In genomic region chr9:33506626-33507370, GRCh38 we compare ENCODE assay signal across 11 cellular contexts. TPM values are rescaled to one million over a fixed set of nuclear protein-coding genes. Genes with fewer than 3 reads are reported as not detected.
A peak's percentile ranks its signal among the peaks of the same experiment; 100 is the strongest.
DNase-seq lines count a peak whose midpoint lies in the region; ATAC-seq and FAIRE-seq lines count a peak whose summit lies in the region.
"Had no signal": no experiment of that assay in that cellular context is flagged by ENCODE, and none has a peak within 500 bp of the region (broad histone marks: within the 10 kb centered on the region; RNA-seq: fewer than 3 reads in every experiment).

No MANE protein-coding gene starts in this region.

- peak; percentile 41 for DNase-seq in stimulated activated CD4-positive, alpha-beta T cell treated with anti-CD3 and anti-CD28 coated beads, Interleukin-15, amount 100 ng/mL, for 24 hours
- no peak for DNase-seq in stimulated activated CD4-positive, alpha-beta T cell treated with anti-CD3 and anti-CD28 coated beads, Interleukin-2, amount 100 ng/mL, for 48 hours
- DNase-seq in left lobe of liver (ENCODE audit: low spot score) (no peak), NCI-H2196 treated with DMSO at 0.1 percent for 48 hours (lab: John Stamatoyannopoulos, UW; ENCODE audit: unreplicated experiment) (no peak), frontal cortex (ENCODE audit: low spot score in 2 of 2) (no peak)
- no peak for DNase-seq in activated CD8-positive, alpha-beta memory T cell treated with anti-CD3 and anti-CD28 coated beads for 24 hours
- DNase-seq: central memory CD4-positive, alpha-beta T cell; COR-L47; T-helper 1 cell had no signal

- H3K4me1 Mint-ChIP-seq in activated T-helper 17 cell treated with anti-CD3 and anti-CD28 coated beads, Interleukin-2, amount 50 U/mL, for 72 hours = no peaks in the 10 kb centered on the region

- H3K27me3 Mint-ChIP-seq in activated T-helper 17 cell treated with anti-CD3 and anti-CD28 coated beads, Interleukin-2, amount 50 U/mL, for 72 hours = no peaks in the 10 kb centered on the region

- H3K4me3 Mint-ChIP-seq in activated T-helper 17 cell treated with anti-CD3 and anti-CD28 coated beads, Interleukin-2, amount 50 U/mL, for 72 hours = peak overlapping the region; percentile 25

- no peaks in the 10 kb centered on the region for H3K36me3 Mint-ChIP-seq in activated T-helper 17 cell treated with anti-CD3 and anti-CD28 coated beads, Interleukin-2, amount 50 U/mL, for 72 hours (ENCODE audit: low read depth)

- peak overlapping the region; percentile 55 for H3K27ac Mint-ChIP-seq in activated T-helper 17 cell treated with anti-CD3 and anti-CD28 coated beads, Interleukin-2, amount 50 U/mL, for 72 hours

- H3K9me3 Mint-ChIP-seq in activated T-helper 17 cell treated with anti-CD3 and anti-CD28 coated beads, Interleukin-2, amount 50 U/mL, for 72 hours = no peaks in the 10 kb centered on the region

- peak; percentile 79 for ATAC-seq in activated T-helper 17 cell treated with anti-CD3 and anti-CD28 coated beads, Interleukin-2, amount 50 U/mL, for 72 hours (replicated peaks)
- ATAC-seq in left lobe of liver (peak; percentile 42), GM18907 (IDR thresholded peaks at IDR 0.05; ENCODE audit: unreplicated experiment) (no peak)

- no peak for FAIRE-seq in frontal cortex (lab: Jason Lieb, UNC)

RNA-seq across cellular contexts. Expression of gene ANKRD18B, which starts 17.3 kb away (rescaled TPM):
- total RNA-seq in activated T-helper 17 cell treated with anti-CD3 and anti-CD28 coated beads, Interleukin-2, amount 50 U/mL, for 72 hours = 1 to 10 TPM; 2.9 to 9.7 TPM
- total RNA-seq in left lobe of liver = 0.40 TPM
- not detected for total RNA-seq in frontal cortex

RNA-seq across cellular contexts. Expression of gene NOL6, which starts 33.1 kb away (rescaled TPM):
- total RNA-seq in activated T-helper 17 cell treated with anti-CD3 and anti-CD28 coated beads, Interleukin-2, amount 50 U/mL, for 72 hours = 10 to 100 TPM; 25.9 to 58.3 TPM
- 15.3 TPM for total RNA-seq in left lobe of liver
- 13.9 TPM for total RNA-seq in frontal cortex

RNA-seq across cellular contexts. Expression of gene AQP3, which starts 59.4 kb away (rescaled TPM):
- total RNA-seq in activated T-helper 17 cell treated with anti-CD3 and anti-CD28 coated beads, Interleukin-2, amount 50 U/mL, for 72 hours = 10 to 100 TPM; 37.3 to 72.5 TPM
- total RNA-seq in left lobe of liver (89.5 TPM), frontal cortex (not detected)

Comparison
In these comparisons a context has a peak if more than half of its experiments do, and no peak if none do; other contexts are left out.
1. RNA of gene AQP3, which starts 59.4 kb away (total RNA-seq): 89.5 TPM in left lobe of liver (single experiment) and 37.3 to 72.5 TPM in activated T-helper 17 cell treated with anti-CD3 and anti-CD28 coated beads, Interleukin-2, amount 50 U/mL, for 72 hours; not detected in frontal cortex (single experiment); every median in the first group is over 10 times any median in the second.